Comparison of ENCODE assay signal across 8 cellular contexts in genomic region chr16:31202402-31203385, GRCh38. TPM values are rescaled to one million over a fixed set of nuclear protein-coding genes. Genes with fewer than 3 reads are reported as not detected.
DNase-seq lines count a peak whose midpoint lies in the region; ATAC-seq, FAIRE-seq and TF ChIP-seq lines count a peak whose summit lies in the region.

PYCARD (minus strand) TSS chr16:31202760; CDS start chr16:31202690, 70 bp downstream.

- DNase-seq in GM12891 (ENCODE audit: insufficient read length, low spot score) = no peak
- DNase-seq in PC-3 = peak; percentile 17
- DNase-seq in cerebellar cortex (ENCODE audit: low spot score) = peak; percentile 46
- DNase-seq in left colon = peak; percentile 79 to 84
- no peak for DNase-seq in occipital lobe (lab: John Stamatoyannopoulos, UW)
- no peak for DNase-seq in NCI-H2107 (lab: John Stamatoyannopoulos, UW)

- H3K9me2 ChIP-seq in PC-3 (replicated peaks; ENCODE audit: low read length) = no peaks in the 10 kb centered on the region

- ATAC-seq in HG02571 (IDR thresholded peaks at IDR 0.05; ENCODE audit: unreplicated experiment) (peak; percentile 36), PC-3 (peak; percentile 32), left colon (peak; percentile 81)

- CTCF ChIA-PET in PC-3 (lab: Charles Lee) = interaction anchor here (0.6 kb wide), 1 partner anchor 18 kb away, joined by 4 read pairs; no protein-coding TSS in a partner anchor

- H3K4me3 Mint-ChIP-seq in stimulated activated naive CD8-positive, alpha-beta T cell treated with anti-CD3 and anti-CD28 coated beads, Interleukin-15, Interleukin-2, amounts not matched to agents 100 ng/mL and 50 ng/mL, for 24 hours = peak within 1 kb of the TSS; percentile 77

- 0 out of 2 replicates have a peak within 1 kb of the TSS, but pooled peaks have one; percentile 38 for H2AFZ ChIP-seq in PC-3 (ENCODE audit: low read length)

- no peaks in the 10 kb centered on the region for H3F3A ChIP-seq in PC-3 (ENCODE audit: low read length, unreplicated experiment)

- intact Hi-C loops in PC-3 (cut with micrococcal nuclease) (loop anchor here (10.0 kb wide), 1 partner anchor 252 kb away; the partner anchor contains the start of gene ARMC5), left colon (cut with DNase I, micrococcal nuclease) (no loop called here)

- no peaks in the 10 kb centered on the region for H3K27me3 Mint-ChIP-seq in stimulated activated naive CD8-positive, alpha-beta T cell treated with anti-CD3 and anti-CD28 coated beads, Interleukin-15, Interleukin-2, amounts not matched to agents 100 ng/mL and 50 ng/mL, for 24 hours

- H3K9me3 ChIP-seq in PC-3 (ENCODE audit: low read length) = no peaks in the 10 kb centered on the region

- no peak for TF ChIP-seq CTCF in PC-3 (conservative IDR thresholded peaks at IDR 0.05; ENCODE audit: low read depth, low read length)

- no peak for TF ChIP-seq POLR2A in GM12891 (IDR thresholded peaks at IDR 0.05; ENCODE audit: low read depth, low read length)

- peak; percentile 95 for FAIRE-seq in GM12891 (lab: Jason Lieb, UNC)

- POLR2A ChIA-PET in PC-3 (lab: Charles Lee; ENCODE audit: unreplicated experiment) = interaction anchor here (0.6 kb wide), 1 partner anchor 85 kb away, joined by 4 read pairs; the partner anchor contains the start of gene KAT8

- H3K36me3 ChIP-seq in PC-3 (ENCODE audit: low read depth, low read length) = no peaks in the 10 kb centered on the region

- H3K27ac Mint-ChIP-seq in stimulated activated naive CD8-positive, alpha-beta T cell treated with anti-CD3 and anti-CD28 coated beads, Interleukin-15, Interleukin-2, amounts not matched to agents 100 ng/mL and 50 ng/mL, for 24 hours = no peak within 1 kb of the TSS

- H3K4me1 ChIP-seq in PC-3 (ENCODE audit: insufficient read depth, low read length) = peaks cover 22% of the 10 kb centered on the region; the same call in 1 of the 2 replicates

- peak within 1 kb of the TSS; percentile 83 for H3K4me2 ChIP-seq in PC-3 (ENCODE audit: low read length)

- H3K9ac ChIP-seq in PC-3 (ENCODE audit: low read length) = no peak within 1 kb of the TSS

- H3K27ac ChIP-seq in PC-3 (ENCODE audit: low read length) = no peak within 1 kb of the TSS

- no peaks in the 10 kb centered on the region for H3K9me3 Mint-ChIP-seq in stimulated activated naive CD8-positive, alpha-beta T cell treated with anti-CD3 and anti-CD28 coated beads, Interleukin-15, Interleukin-2, amounts not matched to agents 100 ng/mL and 50 ng/mL, for 24 hours

- H3K36me3 Mint-ChIP-seq in stimulated activated naive CD8-positive, alpha-beta T cell treated with anti-CD3 and anti-CD28 coated beads, Interleukin-15, Interleukin-2, amounts not matched to agents 100 ng/mL and 50 ng/mL, for 24 hours (ENCODE audit: low read depth) = peaks cover 20% of the 10 kb centered on the region

- no TSS peak for BruUV-seq in PC-3 (replicated peaks; lab: Mats Ljungman, UMichigan)

- peaks cover 6% of the 10 kb centered on the region; the same call in 1 of the 2 replicates for H4K20me1 ChIP-seq in PC-3 (ENCODE audit: low read length)

- H3K79me2 ChIP-seq in PC-3 (ENCODE audit: low read length) = no peaks in the 10 kb centered on the region

- H3K4me1 Mint-ChIP-seq in stimulated activated naive CD8-positive, alpha-beta T cell treated with anti-CD3 and anti-CD28 coated beads, Interleukin-15, Interleukin-2, amounts not matched to agents 100 ng/mL and 50 ng/mL, for 24 hours (ENCODE audit: low read depth) = peaks cover 55% of the 10 kb centered on the region

- H3K4me3 ChIP-seq in PC-3 (ENCODE audit: low read length) = peak within 1 kb of the TSS; percentile 68

- no peaks in the 10 kb centered on the region for H3K27me3 ChIP-seq in PC-3 (ENCODE audit: low read length)

TF ChIP-seq in GM12891, 5 proteins besides CTCF, POLR2A, EP300 and RAD21:
- TF ChIP-seq POU2F2 (IDR thresholded peaks at IDR 0.05; ENCODE audit: low read depth, low read length) (no peak), POLR2AphosphoS5 (IDR thresholded peaks at IDR 0.05; ENCODE audit: low read depth, low read length) (peak; percentile 57; the same call in 1 of the 2 replicates), PAX5 (IDR thresholded peaks at IDR 0.05; ENCODE audit: insufficient read depth, low read length, severe bottlenecking) (no peak), SPI1 (IDR thresholded peaks at IDR 0.05; ENCODE audit: low read depth, low read length) (peak; percentile 48)

RNA-seq across cellular contexts. Expression of gene PYCARD, which starts in this region (rescaled TPM):
- polyA plus RNA-seq in GM12891 (2012; ENCODE audit: low read depth, missing spikeins) = 45.9 TPM
- total RNA-seq in PC-3 (2014; rRNA removed) (16.5 and 29.8 TPM in 2 replicates), left colon (10 to 100 TPM; 83.0 to 93.8 TPM), occipital lobe (6.6 TPM)

Comparison
In these comparisons a context has a peak if more than half of its experiments do, and no peak if none do; other contexts are left out.
1. DNase-seq: peak in PC-3 (single experiment), cerebellar cortex (single experiment) and left colon (2 of 2); none in GM12891 (single experiment), occipital lobe (single experiment) and NCI-H2107 (single experiment).
2. Peak in every context shown above with its lines, with median percentiles within 50 percentile points of each other: ATAC-seq.